ENCODE assay signal across 21 cellular contexts in the genomic region with DNA sequence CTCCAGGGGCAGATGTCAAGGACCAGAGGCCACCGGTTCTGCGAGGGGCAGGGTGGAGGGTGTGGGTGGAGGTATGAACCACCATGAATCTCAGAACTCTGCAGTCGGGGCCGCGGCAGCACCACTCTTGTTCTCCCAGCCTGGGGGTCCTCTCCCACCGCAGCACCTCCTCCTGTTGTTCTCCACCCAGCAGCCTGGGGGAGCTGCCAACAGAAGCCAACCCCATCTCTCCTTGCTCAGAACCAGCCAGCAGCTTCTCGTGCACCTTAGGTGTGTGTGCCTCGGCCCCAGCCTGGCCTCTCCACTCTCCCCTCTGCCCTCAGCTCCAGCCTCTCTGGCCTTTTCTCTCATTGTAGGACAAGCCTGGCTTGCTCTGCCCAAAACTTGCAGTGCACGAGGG. TPM values are rescaled to one million over a fixed set of nuclear protein-coding genes. Genes with fewer than 3 reads are reported as not detected.
DNase-seq lines count a peak whose midpoint lies in the region; ATAC-seq, FAIRE-seq and TF ChIP-seq lines count a peak whose summit lies in the region.
"Had no signal": no experiment of that assay in that cellular context is flagged by ENCODE, and none has a peak within 500 bp of the region (broad histone marks: within the 10 kb centered on the region; RNA-seq: fewer than 3 reads in every experiment).

No MANE protein-coding gene starts in this region.

- FAIRE-seq in HepG2 (lab: Jason Lieb, UNC): no peak

- TF ChIP-seq EP300 in HepG2 (IDR thresholded peaks at IDR 0.05; ENCODE audit: low read depth in 2 of 2, low read length in 2 of 2): no peak
- TF ChIP-seq EP300 in HepG2 (CRISPR knock-in tag; IDR thresholded peaks at IDR 0.05; ENCODE audit: borderline replicate concordance): no peak
- TF ChIP-seq EP300 in esophagus muscularis mucosa (IDR thresholded peaks at IDR 0.05): no peak

- H3K4me3 ChIP-seq in HepG2 (replicated peaks in 1 of 3; ENCODE audit: insufficient read depth in 1 of 3, low read depth in 2 of 3, low read length in 3 of 3) (no peak overlapping the region), right lobe of liver (no peak overlapping the region), endodermal cell (ENCODE audit: low read length) (no peak overlapping the region), esophagus muscularis mucosa (no peak overlapping the region), hepatocyte (no peak overlapping the region)
- H3K4me3 ChIP-seq: gastroesophageal sphincter, uterus had no signal

- no peak overlapping the region for H3K4me3 Mint-ChIP-seq in endodermal cell
- H3K4me3 Mint-ChIP-seq: activated CD4-positive, alpha-beta T cell treated with anti-CD3 and anti-CD28 coated beads, Interleukin-2, amount 10 ng/mL, durations not matched to agents 7 days and 5 days had no signal

- WGBS in HepG2 (ENCODE audit: low lambda C conversion rate): 0% methylated on average over 3 of the region's 9 CpGs
- WGBS in right lobe of liver (ENCODE audit: insufficient coverage, low coverage, low lambda C conversion rate, missing lambda C conversion rate): 10% methylated on average over 1 of the region's 9 CpGs
- WGBS in endodermal cell (ENCODE audit: insufficient coverage in 1 of 2, insufficient read length in 1 of 2), 2 experiments: 59 to 82% methylated on average over 4 to 9 of the region's 9 CpGs
- WGBS in esophagus muscularis mucosa: 48% methylated on average over 7 of the region's 9 CpGs
- WGBS in hepatocyte (ENCODE audit: low lambda C conversion rate, missing lambda C conversion rate): 67% methylated on average over 9 of the region's 9 CpGs

- TF ChIP-seq POLR2A in HepG2 (IDR thresholded peaks at IDR 0.05; ENCODE audit: insufficient read depth in 1 of 2, low read depth in 2 of 2, low read length in 2 of 2) (no peak), right lobe of liver (IDR thresholded peaks at IDR 0.05) (no peak), esophagus muscularis mucosa (IDR thresholded peaks at IDR 0.05; ENCODE audit: low read depth) (no peak)

- H3K27ac Mint-ChIP-seq in endodermal cell: no peak overlapping the region
- H3K27ac Mint-ChIP-seq: activated CD4-positive, alpha-beta T cell treated with anti-CD3 and anti-CD28 coated beads, Interleukin-2, amount 10 ng/mL, durations not matched to agents 7 days and 5 days had no signal

- H3K9me3 ChIP-seq in HepG2 (ENCODE audit: low read length) (no peaks in the 10 kb centered on the region), right lobe of liver (no peaks in the 10 kb centered on the region), endodermal cell (ENCODE audit: control insufficient read depth, low read length) (no peaks in the 10 kb centered on the region), esophagus muscularis mucosa (no peaks in the 10 kb centered on the region), hepatocyte (ENCODE audit: low read depth) (no peaks in the 10 kb centered on the region)
- H3K9me3 ChIP-seq: gastroesophageal sphincter, uterus had no signal

- no peaks in the 10 kb centered on the region for H3K9me3 Mint-ChIP-seq in endodermal cell
- H3K9me3 Mint-ChIP-seq: activated CD4-positive, alpha-beta T cell treated with anti-CD3 and anti-CD28 coated beads, Interleukin-2, amount 10 ng/mL, durations not matched to agents 7 days and 5 days had no signal

- no TSS peak for BruUV-seq in HepG2 (replicated peaks; lab: Mats Ljungman, UMichigan)

- H3K36me3 ChIP-seq in HepG2 (replicated peaks in 1 of 2; ENCODE audit: control insufficient read depth in 1 of 2, insufficient read depth in 2 of 2, low read length in 2 of 2) (no peaks in the 10 kb centered on the region), right lobe of liver (no peaks in the 10 kb centered on the region), endodermal cell (ENCODE audit: control insufficient read depth, insufficient read depth, low read length) (no peaks in the 10 kb centered on the region), esophagus muscularis mucosa (no peaks in the 10 kb centered on the region), hepatocyte (replicated peaks; ENCODE audit: insufficient read depth, low read depth) (no peaks in the 10 kb centered on the region)
- H3K36me3 ChIP-seq: gastroesophageal sphincter, uterus had no signal

- peaks cover 10% of the 10 kb centered on the region for H3K4me1 Mint-ChIP-seq in endodermal cell
- H3K4me1 Mint-ChIP-seq: activated CD4-positive, alpha-beta T cell treated with anti-CD3 and anti-CD28 coated beads, Interleukin-2, amount 10 ng/mL, durations not matched to agents 7 days and 5 days had no signal

- no peak overlapping the region for H3K4me2 ChIP-seq in HepG2 (ENCODE audit: low read depth, low read length)
- H3K4me2 ChIP-seq in hepatocyte: no peak overlapping the region

- DNase-seq in HepG2 (ENCODE audit: low spot score) (no peak), right lobe of liver (no peak), NAMALWA (ENCODE audit: low spot score) (peak; percentile 15), endodermal cell (peak; percentile 79), esophagus muscularis mucosa (ENCODE audit: extremely low spot score) (no peak), hepatocyte (ENCODE audit: low spot score) (no peak), NCI-H345 (lab: John Stamatoyannopoulos, UW) (no peak)
- DNase-seq in activated CD4-positive, CD25-positive, alpha-beta regulatory T cell treated with anti-CD3 and anti-CD28 coated beads, Interleukin-2, amount 50 U/mL, for 72 hours: no peak
- DNase-seq: activated CD4-positive, alpha-beta T cell treated with anti-CD3 and anti-CD28 coated beads, Interleukin-2, amount 10 ng/mL, durations not matched to agents 7 days and 5 days; activated CD8-positive, alpha-beta memory T cell treated with anti-CD3 and anti-CD28 coated beads, Interleukin-2, amount 50 U/mL, for 48 hours; DMS53; GOT3; left colon; NCI-H1694; NCI-H2227 treated with DMSO at 0.1 percent for 48 hours; NK-92 treated with Interleukin-12 subunit alpha and Interleukin-12 subunit beta, amount 100 ng/mL, for 24 hours; nucleus accumbens; retina; uterus had no signal

- no peak overlapping the region for H3K9ac ChIP-seq in HepG2 (ENCODE audit: insufficient read depth, low read depth, low read length)
- no peak overlapping the region for H3K9ac ChIP-seq in endodermal cell (ENCODE audit: extremely low read depth, low read length, poor library complexity, severe bottlenecking)

- H3K27me3 ChIP-seq in HepG2 (ENCODE audit: control insufficient read depth in 1 of 2, insufficient read depth in 2 of 2, low read length in 2 of 2) (peaks cover 3 to 4% of the 10 kb centered on the region in 2 experiments; a peak in 3 of 5 replicates), right lobe of liver (no peaks in the 10 kb centered on the region), endodermal cell (ENCODE audit: control insufficient read depth, insufficient read depth, low read length, poor library complexity, severe bottlenecking) (no peaks in the 10 kb centered on the region), esophagus muscularis mucosa (peaks cover 0 to 28% (median 0%) of the 10 kb centered on the region in 4 donors), hepatocyte (no peaks in the 10 kb centered on the region)
- H3K27me3 ChIP-seq: uterus had no signal

- no peak for TF ChIP-seq RAD21 in HepG2 (CRISPR knock-in tag; IDR thresholded peaks at IDR 0.05)

- H4K20me1 ChIP-seq in HepG2 (ENCODE audit: insufficient read depth, low read length) (no peaks in the 10 kb centered on the region), hepatocyte (ENCODE audit: insufficient read depth, poor library complexity, severe bottlenecking) (no peaks in the 10 kb centered on the region)

- TF ChIP-seq CTCF in HepG2 (CRISPR knock-in tag; IDR thresholded peaks at IDR 0.05) (peak; percentile 30; the same call in 1 of the 2 replicates), right lobe of liver (IDR thresholded peaks at IDR 0.05) (no peak), endodermal cell (conservative IDR thresholded peaks at IDR 0.05) (peak; percentile 59), esophagus muscularis mucosa (IDR thresholded peaks at IDR 0.05) (no peak), hepatocyte (IDR thresholded peaks at IDR 0.05; ENCODE audit: poor library complexity) (no peak)

- H2AFZ ChIP-seq in HepG2 (ENCODE audit: low read length) (no peak overlapping the region), hepatocyte (no peak overlapping the region)

- H3K4me1 ChIP-seq in HepG2 (ENCODE audit: insufficient read depth, low read length) (no peaks in the 10 kb centered on the region), right lobe of liver (no peaks in the 10 kb centered on the region), endodermal cell (ENCODE audit: control insufficient read depth, insufficient read depth, low read length) (no peaks in the 10 kb centered on the region), esophagus muscularis mucosa (peaks cover 0 to 4% (median 0%) of the 10 kb centered on the region in 4 donors), hepatocyte (ENCODE audit: insufficient read depth) (peaks cover 5% of the 10 kb centered on the region)
- H3K4me1 ChIP-seq: gastroesophageal sphincter, uterus had no signal

- H3K9me2 ChIP-seq in hepatocyte (replicated peaks; ENCODE audit: insufficient read depth): no peaks in the 10 kb centered on the region

- in situ Hi-C loops in HepG2 (cut with HindIII; ENCODE audit: extremely low pct_ligation_motif_present, low pct_unique_long_range_greater_than_20kb): no loop called here

- intact Hi-C loops in HepG2 (cut with micrococcal nuclease; ENCODE audit: unreplicated experiment) (no loop called here), right lobe of liver (cut with DNase I) (no loop called here), esophagus muscularis mucosa (cut with DNase I) (no loop called here)

- no peaks in the 10 kb centered on the region for H3K36me3 Mint-ChIP-seq in endodermal cell (ENCODE audit: low read depth)

- peak; percentile 70 for ATAC-seq in HepG2
- ATAC-seq in right lobe of liver: no peak
- ATAC-seq: gastroesophageal sphincter, left colon, SK-N-SH treated with all-trans-retinoic acid at 6 μM for 48 hours had no signal

- CTCF ChIA-PET in HepG2 (lab: Yijun Ruan, JAX; ENCODE audit: low intra/inter-chr PET ratio, low total read pairs): interaction anchor here (1.5 kb wide), 1 partner anchor 92 kb away, joined by 3 read pairs; no protein-coding TSS in a partner anchor

- H3K79me2 ChIP-seq in HepG2 (ENCODE audit: insufficient read depth, low read length): no peaks in the 10 kb centered on the region
- no peaks in the 10 kb centered on the region for H3K79me2 ChIP-seq in hepatocyte

- peaks cover 1% of the 10 kb centered on the region for H3K27me3 Mint-ChIP-seq in endodermal cell (ENCODE audit: insufficient read depth)
- H3K27me3 Mint-ChIP-seq: activated CD4-positive, alpha-beta T cell treated with anti-CD3 and anti-CD28 coated beads, Interleukin-2, amount 10 ng/mL, durations not matched to agents 7 days and 5 days had no signal

- H3K27ac ChIP-seq in HepG2 (ENCODE audit: extremely low read length, insufficient read depth, low read length) (no peak overlapping the region), right lobe of liver (no peak overlapping the region), endodermal cell (ENCODE audit: low read depth, low read length) (no peak overlapping the region), esophagus muscularis mucosa (replicated peaks in 1 of 4) (no peak overlapping the region), hepatocyte (no peak overlapping the region)
- H3K27ac ChIP-seq: gastroesophageal sphincter, uterus had no signal

- POLR2A ChIA-PET in HepG2 (lab: Yijun Ruan, JAX): no interaction called here

RNA-seq across cellular contexts. Expression of a gene that starts 31.9 kb away (rescaled TPM):
- total RNA-seq in HepG2 (2016; rRNA removed; fragmentation: Illumina TruSeq; extraction: Trizol) (46.9 and 50.6 TPM in 2 replicates), right lobe of liver (1 to 10 TPM in 3 of 6 experiments, under 1 TPM in 3; 0.26 to 2.2 (median 0.90) TPM), endodermal cell (10 to 100 TPM; 33.3 to 34.9 TPM), esophagus muscularis mucosa (1 to 10 TPM in 3 of 4 donors, under 1 TPM in 1; 0.42 to 4.0 (median 2.4) TPM), hepatocyte (17.6 and 19.9 TPM in 2 replicates)
- total RNA-seq in HepG2 (2016; cell fraction: cytosol; rRNA removed; fragmentation: Illumina TruSeq; extraction: Trizol; ENCODE audit: low read depth): 38.2 and 42.8 TPM in 2 replicates
- 46.5 and 48.3 TPM in 2 replicates for total RNA-seq in HepG2 (2016; cell fraction: insoluble cytoplasmic fraction; rRNA removed; fragmentation: Illumina TruSeq; extraction: Trizol)
- 68.3 and 74.7 TPM in 2 replicates for total RNA-seq in HepG2 (2016; cell fraction: membrane; rRNA removed; fragmentation: Illumina TruSeq; extraction: Trizol)
- 25.8 and 26.1 TPM in 2 replicates for total RNA-seq in HepG2 (2016; cell fraction: nucleus; rRNA removed; fragmentation: Illumina TruSeq; extraction: Trizol)
- polyA plus RNA-seq in HepG2 (2011; rRNA removed) (12.4 and 16.0 TPM in 2 replicates), hepatocyte (24.6 and 25.1 TPM in 2 replicates)
- 13.7 and 13.8 TPM in 2 replicates for polyA plus RNA-seq in HepG2 (2011; cell fraction: cytosol; rRNA removed)
- 12.6 and 14.9 TPM in 2 replicates for polyA plus RNA-seq in HepG2 (2011; cell fraction: nucleus; rRNA removed)
- 9.4 and 15.3 TPM in 2 replicates for polyA plus RNA-seq in HepG2 (2012)
- 41.9 and 55.0 TPM in 2 replicates for polyA plus RNA-seq in HepG2 (2016; cell fraction: cytosol; fragmentation: Illumina TruSeq; extraction: Trizol; ENCODE audit: low read depth)
- polyA plus RNA-seq in HepG2 (2016; cell fraction: insoluble cytoplasmic fraction; fragmentation: Illumina TruSeq; extraction: Trizol; ENCODE audit: low read depth): 48.2 and 54.2 TPM in 2 replicates
- 56.6 and 66.9 TPM in 2 replicates for polyA plus RNA-seq in HepG2 (2016; cell fraction: membrane; fragmentation: Illumina TruSeq; extraction: Trizol; ENCODE audit: low read depth)
- polyA plus RNA-seq in HepG2 (2016; cell fraction: nucleus; fragmentation: Illumina TruSeq; extraction: Trizol; ENCODE audit: insufficient read depth, low read depth): 46.3 and 47.1 TPM in 2 replicates
- 11.3 and 13.3 TPM in 2 replicates for polyA minus RNA-seq in HepG2 (2011; rRNA and poly(A)+ RNA removed; ENCODE audit: low replicate concordance)
- polyA minus RNA-seq in HepG2 (2011; cell fraction: cytosol; rRNA and poly(A)+ RNA removed): 6.7 and 7.8 TPM in 2 replicates
- 8.7 and 9.8 TPM in 2 replicates for polyA minus RNA-seq in HepG2 (2011; cell fraction: nucleus; rRNA and poly(A)+ RNA removed)
- polyA plus RNA-seq in endodermal cell (2013, experiment 1 of 2): 16.2 TPM
- 15.1 TPM for polyA plus RNA-seq in endodermal cell (2013, experiment 2 of 2)

Comparison
In these comparisons a context has a peak if more than half of its experiments do, and no peak if none do; other contexts are left out.
1. CTCF ChIP-seq: peak in HepG2 (single experiment) and endodermal cell (single experiment); none in right lobe of liver (0 of 4), esophagus muscularis mucosa (0 of 3) and hepatocyte (single experiment).
2. DNase-seq: peak in NAMALWA (single experiment) and endodermal cell (single experiment); none in HepG2 (single experiment), right lobe of liver (0 of 3), esophagus muscularis mucosa (single experiment), hepatocyte (single experiment), activated CD4-positive, CD25-positive, alpha-beta regulatory T cell treated with anti-CD3 and anti-CD28 coated beads, Interleukin-2, amount 50 U/mL, for 72 hours (single experiment) and NCI-H345 (single experiment).